Comparison of ENCODE assay signal across 1 cellular context in the genomic region with DNA sequence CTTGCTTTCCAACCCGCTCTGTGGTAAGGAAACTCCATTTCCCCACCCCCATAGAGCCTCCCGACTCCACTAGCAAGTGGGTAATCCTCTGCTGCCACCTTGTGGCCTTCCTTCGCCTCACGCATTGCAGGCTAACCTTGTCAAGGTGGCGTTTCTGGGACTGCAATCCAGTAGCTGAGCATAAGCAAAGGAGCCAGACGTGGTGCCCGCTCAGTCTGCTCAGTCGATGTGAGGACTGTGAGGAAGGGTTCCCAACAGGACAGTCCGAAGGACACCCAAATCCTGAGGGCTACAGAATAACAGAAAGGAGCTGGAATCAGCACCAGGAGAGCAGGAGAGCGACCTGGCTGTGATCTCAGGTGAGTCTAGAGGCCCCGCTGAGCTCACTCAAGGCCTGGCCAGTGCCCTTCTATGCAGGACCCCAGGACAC.
TF ChIP-seq lines count a peak whose summit lies in the region.

No MANE protein-coding gene starts in this region.

TF ChIP-seq in SK-N-SH treated with all-trans-retinoic acid at 6 μM for 48 hours, 23 proteins besides CTCF, POLR2A, EP300 and RAD21 (continued from another document):
- TF ChIP-seq, protein P1, sequence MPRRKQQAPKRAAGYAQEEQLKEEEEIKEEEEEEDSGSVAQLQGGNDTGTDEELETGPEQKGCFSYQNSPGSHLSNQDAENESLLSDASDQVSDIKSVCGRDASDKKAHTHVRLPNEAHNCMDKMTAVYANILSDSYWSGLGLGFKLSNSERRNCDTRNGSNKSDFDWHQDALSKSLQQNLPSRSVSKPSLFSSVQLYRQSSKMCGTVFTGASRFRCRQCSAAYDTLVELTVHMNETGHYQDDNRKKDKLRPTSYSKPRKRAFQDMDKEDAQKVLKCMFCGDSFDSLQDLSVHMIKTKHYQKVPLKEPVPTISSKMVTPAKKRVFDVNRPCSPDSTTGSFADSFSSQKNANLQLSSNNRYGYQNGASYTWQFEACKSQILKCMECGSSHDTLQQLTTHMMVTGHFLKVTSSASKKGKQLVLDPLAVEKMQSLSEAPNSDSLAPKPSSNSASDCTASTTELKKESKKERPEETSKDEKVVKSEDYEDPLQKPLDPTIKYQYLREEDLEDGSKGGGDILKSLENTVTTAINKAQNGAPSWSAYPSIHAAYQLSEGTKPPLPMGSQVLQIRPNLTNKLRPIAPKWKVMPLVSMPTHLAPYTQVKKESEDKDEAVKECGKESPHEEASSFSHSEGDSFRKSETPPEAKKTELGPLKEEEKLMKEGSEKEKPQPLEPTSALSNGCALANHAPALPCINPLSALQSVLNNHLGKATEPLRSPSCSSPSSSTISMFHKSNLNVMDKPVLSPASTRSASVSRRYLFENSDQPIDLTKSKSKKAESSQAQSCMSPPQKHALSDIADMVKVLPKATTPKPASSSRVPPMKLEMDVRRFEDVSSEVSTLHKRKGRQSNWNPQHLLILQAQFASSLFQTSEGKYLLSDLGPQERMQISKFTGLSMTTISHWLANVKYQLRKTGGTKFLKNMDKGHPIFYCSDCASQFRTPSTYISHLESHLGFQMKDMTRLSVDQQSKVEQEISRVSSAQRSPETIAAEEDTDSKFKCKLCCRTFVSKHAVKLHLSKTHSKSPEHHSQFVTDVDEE (CRISPR knock-in tag; IDR thresholded peaks at IDR 0.05) = no peak
- no peak for TF ChIP-seq ARNTL (CRISPR knock-in tag; IDR thresholded peaks at IDR 0.05; ENCODE audit: borderline replicate concordance, low read depth)
- no peak for TF ChIP-seq TOX (CRISPR knock-in tag; IDR thresholded peaks at IDR 0.05; ENCODE audit: borderline replicate concordance)
- TF ChIP-seq PPARA (CRISPR knock-in tag; IDR thresholded peaks at IDR 0.05; ENCODE audit: borderline replicate concordance) = no peak
- TF ChIP-seq, protein P2, sequence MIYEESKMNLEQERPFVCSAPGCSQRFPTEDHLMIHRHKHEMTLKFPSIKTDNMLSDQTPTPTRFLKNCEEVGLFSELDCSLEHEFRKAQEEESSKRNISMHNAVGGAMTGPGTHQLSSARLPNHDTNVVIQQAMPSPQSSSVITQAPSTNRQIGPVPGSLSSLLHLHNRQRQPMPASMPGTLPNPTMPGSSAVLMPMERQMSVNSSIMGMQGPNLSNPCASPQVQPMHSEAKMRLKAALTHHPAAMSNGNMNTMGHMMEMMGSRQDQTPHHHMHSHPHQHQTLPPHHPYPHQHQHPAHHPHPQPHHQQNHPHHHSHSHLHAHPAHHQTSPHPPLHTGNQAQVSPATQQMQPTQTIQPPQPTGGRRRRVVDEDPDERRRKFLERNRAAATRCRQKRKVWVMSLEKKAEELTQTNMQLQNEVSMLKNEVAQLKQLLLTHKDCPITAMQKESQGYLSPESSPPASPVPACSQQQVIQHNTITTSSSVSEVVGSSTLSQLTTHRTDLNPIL (CRISPR knock-in tag; IDR thresholded peaks at IDR 0.05; ENCODE audit: low read depth) = no peak
- TF ChIP-seq, protein P3, sequence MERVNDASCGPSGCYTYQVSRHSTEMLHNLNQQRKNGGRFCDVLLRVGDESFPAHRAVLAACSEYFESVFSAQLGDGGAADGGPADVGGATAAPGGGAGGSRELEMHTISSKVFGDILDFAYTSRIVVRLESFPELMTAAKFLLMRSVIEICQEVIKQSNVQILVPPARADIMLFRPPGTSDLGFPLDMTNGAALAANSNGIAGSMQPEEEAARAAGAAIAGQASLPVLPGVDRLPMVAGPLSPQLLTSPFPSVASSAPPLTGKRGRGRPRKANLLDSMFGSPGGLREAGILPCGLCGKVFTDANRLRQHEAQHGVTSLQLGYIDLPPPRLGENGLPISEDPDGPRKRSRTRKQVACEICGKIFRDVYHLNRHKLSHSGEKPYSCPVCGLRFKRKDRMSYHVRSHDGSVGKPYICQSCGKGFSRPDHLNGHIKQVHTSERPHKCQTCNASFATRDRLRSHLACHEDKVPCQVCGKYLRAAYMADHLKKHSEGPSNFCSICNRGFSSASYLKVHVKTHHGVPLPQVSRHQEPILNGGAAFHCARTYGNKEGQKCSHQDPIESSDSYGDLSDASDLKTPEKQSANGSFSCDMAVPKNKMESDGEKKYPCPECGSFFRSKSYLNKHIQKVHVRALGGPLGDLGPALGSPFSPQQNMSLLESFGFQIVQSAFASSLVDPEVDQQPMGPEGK (CRISPR knock-in tag; IDR thresholded peaks at IDR 0.05; ENCODE audit: borderline replicate concordance) = no peak
- no peak for TF ChIP-seq ZNF70 (CRISPR knock-in tag; IDR thresholded peaks at IDR 0.05)
- no peak for TF ChIP-seq SNAI2 (CRISPR knock-in tag; IDR thresholded peaks at IDR 0.05)
- no peak for TF ChIP-seq ZFP30 (CRISPR knock-in tag; IDR thresholded peaks at IDR 0.05)
- TF ChIP-seq ZNF8 (CRISPR knock-in tag; IDR thresholded peaks at IDR 0.05) = no peak
- TF ChIP-seq ZNF565 (CRISPR knock-in tag; conservative IDR thresholded peaks at IDR 0.05; ENCODE audit: low read depth) = no peak
- no peak for TF ChIP-seq GLIS3 (CRISPR knock-in tag; IDR thresholded peaks at IDR 0.05)
- TF ChIP-seq ESRRG (CRISPR knock-in tag; IDR thresholded peaks at IDR 0.05) = no peak
TF ChIP-seq in SK-N-SH treated with all-trans-retinoic acid at 6 μM for 48 hours: peak in this region for 0.
